In genomic region chr17:45146616-45147101, GRCh38 we compare ENCODE assay signal across 1 cellular context.
A peak's percentile ranks its signal among the peaks of the same experiment; 100 is the strongest.
TF ChIP-seq lines count a peak whose summit lies in the region.

No MANE protein-coding gene starts in this region.

TF ChIP-seq in K562, 482 proteins besides CTCF, POLR2A, EP300 and RAD21 (continued from another document and continues in another):
- TF ChIP-seq CHD7 (IDR thresholded peaks at IDR 0.05; ENCODE audit: low read depth, low read length) (no peak), ZNF217 (CRISPR knock-in tag; IDR thresholded peaks at IDR 0.05) (no peak), GMEB1 (CRISPR knock-in tag; IDR thresholded peaks at IDR 0.05) (peak; percentile 32; the same call in 1 of the 2 replicates), ZNF699 (CRISPR knock-in tag; IDR thresholded peaks at IDR 0.05; ENCODE audit: insufficient replicate concordance) (no peak), BRD9 (IDR thresholded peaks at IDR 0.05; ENCODE audit: low read depth, partially characterized antibody) (peak; percentile 82), SETDB1 (IDR thresholded peaks at IDR 0.05; ENCODE audit: low read length) (no peak), SOX6 (IDR thresholded peaks at IDR 0.05) (peak; percentile 82), WHSC1 (IDR thresholded peaks at IDR 0.05; ENCODE audit: low read length) (no peak), CHD2 (IDR thresholded peaks at IDR 0.05; ENCODE audit: low read depth, low read length) (no peak), U2AF2 (optimal IDR thresholded peaks at IDR 0.05; ENCODE audit: low read depth, low read length) (no peak), RBBP5 (IDR thresholded peaks at IDR 0.05; ENCODE audit: borderline replicate concordance, insufficient read depth, low read length, poor library complexity, severe bottlenecking) (no peak), PRMT5 (CRISPR knock-in tag; IDR thresholded peaks at IDR 0.05) (no peak), RAD51 (IDR thresholded peaks at IDR 0.05; ENCODE audit: borderline replicate concordance, low read depth) (peak; percentile 90), CBX1 (IDR thresholded peaks at IDR 0.05; ENCODE audit: low read depth) (no peak), MYC (IDR thresholded peaks at IDR 0.05; ENCODE audit: low read depth, low read length) (peak; percentile 77), MYC (CRISPR knock-in tag; IDR thresholded peaks at IDR 0.05; ENCODE audit: borderline replicate concordance, low read depth) (peak; percentile 81; the same call in 1 of the 2 replicates), CHD1 (IDR thresholded peaks at IDR 0.05; ENCODE audit: low read length) (peak; percentile 40), MED1 (CRISPR knock-in tag; IDR thresholded peaks at IDR 0.05; ENCODE audit: borderline replicate concordance) (no peak), ZSCAN32 (CRISPR knock-in tag; IDR thresholded peaks at IDR 0.05) (no peak), SLC30A9 (CRISPR knock-in tag; IDR thresholded peaks at IDR 0.05) (no peak), ATF7 (IDR thresholded peaks at IDR 0.05) (peak; percentile 56; the same call in 1 of the 2 replicates), PHTF2 (CRISPR knock-in tag; IDR thresholded peaks at IDR 0.05) (no peak), SAP30 (IDR thresholded peaks at IDR 0.05; ENCODE audit: borderline replicate concordance, insufficient read depth, low read depth, low read length, poor library complexity, severe bottlenecking) (no peak), ARHGAP35 (IDR thresholded peaks at IDR 0.05; ENCODE audit: partially characterized antibody) (no peak), ADNP (tag; IDR thresholded peaks at IDR 0.05) (no peak), ZNF41 (CRISPR knock-in tag; conservative IDR thresholded peaks at IDR 0.05) (no peak), SMAD3 (CRISPR knock-in tag; conservative IDR thresholded peaks at IDR 0.05) (no peak; the same call in 1 of the 2 replicates), ESRRA (IDR thresholded peaks at IDR 0.05; ENCODE audit: borderline replicate concordance, low read depth) (peak; percentile 83), BDP1 (IDR thresholded peaks at IDR 0.05; ENCODE audit: insufficient read depth, insufficient read length) (no peak), ZKSCAN1 (IDR thresholded peaks at IDR 0.05; ENCODE audit: low read depth, low read length) (peak; percentile 11; the same call in 1 of the 2 replicates), SRSF9 (IDR thresholded peaks at IDR 0.05; ENCODE audit: borderline replicate concordance, low read depth, low read length) (no peak), CREM (IDR thresholded peaks at IDR 0.05; ENCODE audit: low read depth) (peak; percentile 76), HNRNPH1 (optimal IDR thresholded peaks at IDR 0.05; ENCODE audit: low read depth, low read length) (no peak), MAX (CRISPR knock-in tag; IDR thresholded peaks at IDR 0.05) (no peak), FOXA1 (IDR thresholded peaks at IDR 0.05; ENCODE audit: borderline replicate concordance) (no peak), RB1 (IDR thresholded peaks at IDR 0.05; ENCODE audit: low read depth) (no peak; the same call in 1 of the 2 replicates), ZNF584 (CRISPR knock-in tag; IDR thresholded peaks at IDR 0.05; ENCODE audit: low read depth) (no peak; the same call in 1 of the 2 replicates), SIN3B (IDR thresholded peaks at IDR 0.05; ENCODE audit: low read depth) (no peak), ZNF121 (CRISPR knock-in tag; conservative IDR thresholded peaks at IDR 0.05) (no peak), FOXK2 (conservative IDR thresholded peaks at IDR 0.05 in 1 of 2, IDR thresholded peaks at IDR 0.05 in 1 of 2; ENCODE audit: low read depth in 2 of 2) (peak; percentile 91 to 94)
- TF ChIP-seq, protein P1, sequence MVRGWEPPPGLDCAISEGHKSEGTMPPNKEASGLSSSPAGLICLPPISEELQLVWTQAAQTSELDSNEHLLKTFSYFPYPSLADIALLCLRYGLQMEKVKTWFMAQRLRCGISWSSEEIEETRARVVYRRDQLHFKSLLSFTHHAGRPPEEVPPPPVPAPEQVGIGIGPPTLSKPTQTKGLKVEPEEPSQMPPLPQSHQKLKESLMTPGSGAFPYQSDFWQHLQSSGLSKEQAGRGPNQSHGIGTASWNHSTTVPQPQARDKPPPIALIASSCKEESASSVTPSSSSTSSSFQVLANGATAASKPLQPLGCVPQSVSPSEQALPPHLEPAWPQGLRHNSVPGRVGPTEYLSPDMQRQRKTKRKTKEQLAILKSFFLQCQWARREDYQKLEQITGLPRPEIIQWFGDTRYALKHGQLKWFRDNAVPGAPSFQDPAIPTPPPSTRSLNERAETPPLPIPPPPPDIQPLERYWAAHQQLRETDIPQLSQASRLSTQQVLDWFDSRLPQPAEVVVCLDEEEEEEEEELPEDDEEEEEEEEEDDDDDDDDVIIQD (CRISPR knock-in tag; IDR thresholded peaks at IDR 0.05) = no peak; the same call in 1 of the 2 replicates
- TF ChIP-seq, protein P2, sequence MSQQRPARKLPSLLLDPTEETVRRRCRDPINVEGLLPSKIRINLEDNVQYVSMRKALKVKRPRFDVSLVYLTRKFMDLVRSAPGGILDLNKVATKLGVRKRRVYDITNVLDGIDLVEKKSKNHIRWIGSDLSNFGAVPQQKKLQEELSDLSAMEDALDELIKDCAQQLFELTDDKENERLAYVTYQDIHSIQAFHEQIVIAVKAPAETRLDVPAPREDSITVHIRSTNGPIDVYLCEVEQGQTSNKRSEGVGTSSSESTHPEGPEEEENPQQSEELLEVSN (IDR thresholded peaks at IDR 0.05; ENCODE audit: borderline replicate concordance in 1 of 2, extremely low read depth in 1 of 2, insufficient read depth in 1 of 2, insufficient read length in 1 of 2, low read depth in 1 of 2, low read length in 1 of 2, poor library complexity in 1 of 2, severe bottlenecking in 1 of 2) = peak in 1 of 2 experiments; percentile 16
- TF ChIP-seq, protein P3, sequence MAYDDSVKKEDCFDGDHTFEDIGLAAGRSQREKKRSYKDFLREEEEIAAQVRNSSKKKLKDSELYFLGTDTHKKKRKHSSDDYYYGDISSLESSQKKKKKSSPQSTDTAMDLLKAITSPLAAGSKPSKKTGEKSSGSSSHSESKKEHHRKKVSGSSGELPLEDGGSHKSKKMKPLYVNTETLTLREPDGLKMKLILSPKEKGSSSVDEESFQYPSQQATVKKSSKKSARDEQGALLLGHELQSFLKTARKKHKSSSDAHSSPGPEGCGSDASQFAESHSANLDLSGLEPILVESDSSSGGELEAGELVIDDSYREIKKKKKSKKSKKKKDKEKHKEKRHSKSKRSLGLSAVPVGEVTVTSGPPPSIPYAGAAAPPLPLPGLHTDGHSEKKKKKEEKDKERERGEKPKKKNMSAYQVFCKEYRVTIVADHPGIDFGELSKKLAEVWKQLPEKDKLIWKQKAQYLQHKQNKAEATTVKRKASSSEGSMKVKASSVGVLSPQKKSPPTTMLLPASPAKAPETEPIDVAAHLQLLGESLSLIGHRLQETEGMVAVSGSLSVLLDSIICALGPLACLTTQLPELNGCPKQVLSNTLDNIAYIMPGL (CRISPR knock-in tag; IDR thresholded peaks at IDR 0.05) = peak; percentile 35; the same call in 1 of the 2 replicates
- TF ChIP-seq, protein P4, sequence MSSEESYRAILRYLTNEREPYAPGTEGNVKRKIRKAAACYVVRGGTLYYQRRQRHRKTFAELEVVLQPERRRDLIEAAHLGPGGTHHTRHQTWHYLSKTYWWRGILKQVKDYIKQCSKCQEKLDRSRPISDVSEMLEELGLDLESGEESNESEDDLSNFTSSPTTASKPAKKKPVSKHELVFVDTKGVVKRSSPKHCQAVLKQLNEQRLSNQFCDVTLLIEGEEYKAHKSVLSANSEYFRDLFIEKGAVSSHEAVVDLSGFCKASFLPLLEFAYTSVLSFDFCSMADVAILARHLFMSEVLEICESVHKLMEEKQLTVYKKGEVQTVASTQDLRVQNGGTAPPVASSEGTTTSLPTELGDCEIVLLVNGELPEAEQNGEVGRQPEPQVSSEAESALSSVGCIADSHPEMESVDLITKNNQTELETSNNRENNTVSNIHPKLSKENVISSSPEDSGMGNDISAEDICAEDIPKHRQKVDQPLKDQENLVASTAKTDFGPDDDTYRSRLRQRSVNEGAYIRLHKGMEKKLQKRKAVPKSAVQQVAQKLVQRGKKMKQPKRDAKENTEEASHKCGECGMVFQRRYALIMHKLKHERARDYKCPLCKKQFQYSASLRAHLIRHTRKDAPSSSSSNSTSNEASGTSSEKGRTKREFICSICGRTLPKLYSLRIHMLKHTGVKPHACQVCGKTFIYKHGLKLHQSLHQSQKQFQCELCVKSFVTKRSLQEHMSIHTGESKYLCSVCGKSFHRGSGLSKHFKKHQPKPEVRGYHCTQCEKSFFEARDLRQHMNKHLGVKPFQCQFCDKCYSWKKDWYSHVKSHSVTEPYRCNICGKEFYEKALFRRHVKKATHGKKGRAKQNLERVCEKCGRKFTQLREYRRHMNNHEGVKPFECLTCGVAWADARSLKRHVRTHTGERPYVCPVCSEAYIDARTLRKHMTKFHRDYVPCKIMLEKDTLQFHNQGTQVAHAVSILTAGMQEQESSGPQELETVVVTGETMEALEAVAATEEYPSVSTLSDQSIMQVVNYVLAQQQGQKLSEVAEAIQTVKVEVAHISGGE (CRISPR knock-in tag; IDR thresholded peaks at IDR 0.05) = no peak
